In genomic region chr19:47698631-47699359, GRCh38 we compare ENCODE assay signal across 1 cellular context.
TF ChIP-seq lines count a peak whose summit lies in the region.

No MANE protein-coding gene starts in this region.

TF ChIP-seq in HCT116, 20 proteins besides CTCF, POLR2A, EP300 and RAD21 (continued from another document):
- no peak for TF ChIP-seq ZBTB33 (IDR thresholded peaks at IDR 0.05; ENCODE audit: extremely low read depth, insufficient replicate concordance, low read length)
- TF ChIP-seq CBX3 (IDR thresholded peaks at IDR 0.05; ENCODE audit: low read depth): no peak
- no peak for TF ChIP-seq EGR1 (IDR thresholded peaks at IDR 0.05; ENCODE audit: low read depth)
- TF ChIP-seq ELF1 (IDR thresholded peaks at IDR 0.05; ENCODE audit: borderline replicate concordance, low read depth): no peak
- no peak for TF ChIP-seq SRF (IDR thresholded peaks at IDR 0.05; ENCODE audit: low read depth)
- TF ChIP-seq REST (IDR thresholded peaks at IDR 0.05; ENCODE audit: low read depth): no peak
